Comparison of ENCODE assay signal across 15 cellular contexts in genomic region chrX:106220177-106220576, GRCh38. TPM values are rescaled to one million over a fixed set of nuclear protein-coding genes. Genes with fewer than 3 reads are reported as not detected.
DNase-seq lines count a peak whose midpoint lies in the region; ATAC-seq, FAIRE-seq and TF ChIP-seq lines count a peak whose summit lies in the region.
"Had no signal": no experiment of that assay in that cellular context is flagged by ENCODE, and none has a peak within 500 bp of the region (broad histone marks: within the 10 kb centered on the region; RNA-seq: fewer than 3 reads in every experiment).

No MANE protein-coding gene starts in this region.

- H3K18ac ChIP-seq in H9 (ENCODE audit: insufficient read length, low read depth, low read length): no peak overlapping the region

- no peak overlapping the region for H2BK15ac ChIP-seq in H9 (ENCODE audit: low read depth, low read length)

- POLR2A ChIA-PET in A549 (lab: Yijun Ruan, JAX): no interaction called here

- H3K14ac ChIP-seq in H9 (ENCODE audit: insufficient read depth, low read length): no peak overlapping the region

- CTCF ChIA-PET in A549 (lab: Yijun Ruan, JAX): no interaction called here

- H3K9me3 Mint-ChIP-seq in H9: peaks cover 32 to 72% of the 10 kb centered on the region in 2 experiments
- no peaks in the 10 kb centered on the region for H3K9me3 Mint-ChIP-seq in astrocyte (ENCODE audit: unreplicated experiment)
- H3K9me3 Mint-ChIP-seq: natural killer cell treated with Interleukin-12 subunit alpha and Interleukin-12 subunit beta and Interleukin-15 and Interleukin-18, amount 100 ng/mL, for 72 hours; stimulated activated naive CD8-positive, alpha-beta T cell treated with anti-CD3 and anti-CD28 coated beads, Interleukin-15, Interleukin-2, amounts not matched to agents 100 ng/mL and 50 ng/mL, for 24 hours had no signal

- H2BK120ac ChIP-seq in H9 (ENCODE audit: low read depth, low read length, poor library complexity, severe bottlenecking): no peak overlapping the region

- H4K91ac ChIP-seq in H9 (ENCODE audit: insufficient read length, low read depth, low read length): no peak overlapping the region

- H3K23ac ChIP-seq in H9 (ENCODE audit: insufficient read length, low read depth, low read length): no peak overlapping the region

- no peaks in the 10 kb centered on the region for H3K79me1 ChIP-seq in H9 (ENCODE audit: insufficient read depth, low read depth, low read length, poor library complexity, severe bottlenecking)

- H3K4me3 Mint-ChIP-seq in H9 (no peak overlapping the region), astrocyte (ENCODE audit: unreplicated experiment) (no peak overlapping the region)
- H3K4me3 Mint-ChIP-seq: activated naive CD8-positive, alpha-beta T cell; natural killer cell treated with Interleukin-12 subunit alpha and Interleukin-12 subunit beta and Interleukin-15 and Interleukin-18, amount 100 ng/mL, for 72 hours; stimulated activated naive CD8-positive, alpha-beta T cell treated with anti-CD3 and anti-CD28 coated beads, Interleukin-15, Interleukin-2, amounts not matched to agents 100 ng/mL and 50 ng/mL, for 24 hours had no signal

- TF ChIP-seq CTCF in A549 (IDR thresholded peaks at IDR 0.05) (peak; percentile 27; the same call in 2 of the 3 replicates), H9 (conservative IDR thresholded peaks at IDR 0.05) (peak; percentile 51), astrocyte (IDR thresholded peaks at IDR 0.05; ENCODE audit: insufficient read depth, low read depth, low read length) (peak; percentile 27)

- H3K56ac ChIP-seq in H9 (ENCODE audit: insufficient read length, low read depth, low read length): no peak overlapping the region

- H3K36me3 ChIP-seq in astrocyte (ENCODE audit: insufficient read depth, low read length): no peaks in the 10 kb centered on the region
- H3K36me3 ChIP-seq: BLaER1 treated with 17β-estradiol and CSF1 and Interleukin-3, amounts not matched to agents 10 nM and 100 nM had no signal

- DNase-seq in A549 (ENCODE audit: low read depth in 1 of 2, low spot score in 1 of 2): no peak
- no peak for DNase-seq in H9
- DNase-seq in astrocyte (ENCODE audit: low read depth): no peak
- peak; percentile 2 for DNase-seq in left kidney (ENCODE audit: low read depth, low spot score)
- DNase-seq in GM12892 (ENCODE audit: insufficient read length): no peak
- no peak for DNase-seq in mesenteric fat pad (ENCODE audit: low spot score)
- DNase-seq: activated CD4-positive, alpha-beta T cell treated with anti-CD3 and anti-CD28 coated beads, Interleukin-2, amount 50 U/mL, for 48 hours; NCI-H526 had no signal

- H3K4me1 ChIP-seq in A549: no peaks in the 10 kb centered on the region
- H3K4me1 ChIP-seq in H9 (ENCODE audit: insufficient read depth, low read length): no peaks in the 10 kb centered on the region
- H3K4me1 ChIP-seq in astrocyte (ENCODE audit: insufficient read depth, low read length): no peaks in the 10 kb centered on the region
- H3K4me1 ChIP-seq: BLaER1 treated with 17β-estradiol and CSF1 and Interleukin-3, amounts not matched to agents 10 nM and 100 nM had no signal

- H3K4me3 ChIP-seq in A549: no peak overlapping the region
- H3K4me3 ChIP-seq in astrocyte (ENCODE audit: insufficient read depth, low read depth, low read length): no peak overlapping the region
- H3K4me3 ChIP-seq: BLaER1 treated with 17β-estradiol and CSF1 and Interleukin-3, amounts not matched to agents 10 nM and 100 nM had no signal

- no peak overlapping the region for H4K8ac ChIP-seq in H9 (replicated peaks; ENCODE audit: insufficient read length, low read depth, low read length)

- no peak for TF ChIP-seq POLR2A in A549 (IDR thresholded peaks at IDR 0.05; ENCODE audit: low read length)
- no peak for TF ChIP-seq POLR2A in GM12892 (IDR thresholded peaks at IDR 0.05; ENCODE audit: low read depth, low read length)

- H2AK5ac ChIP-seq in H9 (ENCODE audit: insufficient read length, low read length): no peak overlapping the region

- FAIRE-seq in A549 (lab: Jason Lieb, UNC) (no peak), astrocyte (lab: Jason Lieb, UNC) (no peak), GM12892 (lab: Jason Lieb, UNC) (no peak)

- no peak overlapping the region for H3K9ac ChIP-seq in H9 (ENCODE audit: extremely low read depth, insufficient read length, low read length)
- H3K9ac ChIP-seq in astrocyte (ENCODE audit: low read length): no peak overlapping the region
- H3K9ac ChIP-seq: BLaER1 treated with 17β-estradiol and CSF1 and Interleukin-3, amounts not matched to agents 10 nM and 100 nM had no signal

- H3K79me2 ChIP-seq in H9 (ENCODE audit: insufficient read depth, low read length): no peaks in the 10 kb centered on the region
- H3K79me2 ChIP-seq in astrocyte (ENCODE audit: insufficient read depth, low read length): no peaks in the 10 kb centered on the region

- H3K27ac ChIP-seq in A549 (no peak overlapping the region), H9 (ENCODE audit: insufficient read length, low read depth, low read length) (no peak overlapping the region), astrocyte (ENCODE audit: low read depth, low read length) (no peak overlapping the region)
- H3K27ac ChIP-seq: BLaER1 treated with 17β-estradiol and CSF1 and Interleukin-3, amounts not matched to agents 10 nM and 100 nM had no signal

- no peak overlapping the region for H3K4ac ChIP-seq in H9 (ENCODE audit: low read depth, low read length)

- H4K20me1 ChIP-seq in H9 (ENCODE audit: control insufficient read depth, insufficient read depth, insufficient read length) (no peaks in the 10 kb centered on the region), astrocyte (ENCODE audit: insufficient read depth, low read length) (no peaks in the 10 kb centered on the region)
- H4K20me1 ChIP-seq: BLaER1 treated with 17β-estradiol and CSF1 and Interleukin-3, amounts not matched to agents 10 nM and 100 nM had no signal

- H2BK12ac ChIP-seq in H9 (ENCODE audit: insufficient read length, low read depth, low read length): no peak overlapping the region

- H2BK20ac ChIP-seq in H9 (ENCODE audit: low read depth, low read length, poor library complexity, severe bottlenecking): no peak overlapping the region

- TF ChIP-seq RAD21 in A549 (conservative IDR thresholded peaks at IDR 0.05 in 1 of 2, IDR thresholded peaks at IDR 0.05 in 1 of 2): no peak

- H3K9me3 ChIP-seq in A549: no peaks in the 10 kb centered on the region
- H3K9me3 ChIP-seq in H9 (ENCODE audit: control insufficient read depth, low read depth, low read length): peaks cover 17% of the 10 kb centered on the region
- no peaks in the 10 kb centered on the region for H3K9me3 ChIP-seq in astrocyte (ENCODE audit: insufficient read depth, low read depth, low read length)
- H3K9me3 ChIP-seq: BLaER1 treated with 17β-estradiol and CSF1 and Interleukin-3, amounts not matched to agents 10 nM and 100 nM had no signal

- H4K5ac ChIP-seq in H9 (ENCODE audit: insufficient read length, low read depth, low read length): no peak overlapping the region

- no peaks in the 10 kb centered on the region for H3K27me3 ChIP-seq in H9 (ENCODE audit: insufficient read depth, low read length)
- H3K27me3 ChIP-seq in astrocyte (ENCODE audit: insufficient read depth, low read length): no peaks in the 10 kb centered on the region

- H3T11ph ChIP-seq in H9 (ENCODE audit: low read length): no peak overlapping the region

- H3K27ac Mint-ChIP-seq in H9: no peak overlapping the region
- no peak overlapping the region for H3K27ac Mint-ChIP-seq in astrocyte (ENCODE audit: unreplicated experiment)
- H3K27ac Mint-ChIP-seq: activated naive CD8-positive, alpha-beta T cell; natural killer cell treated with Interleukin-12 subunit alpha and Interleukin-12 subunit beta and Interleukin-15 and Interleukin-18, amount 100 ng/mL, for 72 hours; stimulated activated naive CD8-positive, alpha-beta T cell treated with anti-CD3 and anti-CD28 coated beads, Interleukin-15, Interleukin-2, amounts not matched to agents 100 ng/mL and 50 ng/mL, for 24 hours had no signal

- H3K23me2 ChIP-seq in H9 (ENCODE audit: insufficient read length, low read depth, low read length, poor library complexity, severe bottlenecking): no peaks in the 10 kb centered on the region

- H3K36me3 Mint-ChIP-seq in H9 (ENCODE audit: insufficient read depth in 1 of 3, low read depth in 3 of 3): no peaks in the 10 kb centered on the region; a peak in 1 of 7 replicates
- no peaks in the 10 kb centered on the region for H3K36me3 Mint-ChIP-seq in astrocyte (ENCODE audit: low read depth, unreplicated experiment)
- H3K36me3 Mint-ChIP-seq: activated naive CD8-positive, alpha-beta T cell; natural killer cell treated with Interleukin-12 subunit alpha and Interleukin-12 subunit beta and Interleukin-15 and Interleukin-18, amount 100 ng/mL, for 72 hours had no signal

- TF ChIP-seq EP300 in A549 (IDR thresholded peaks at IDR 0.05): no peak

- WGBS in A549 (ENCODE audit: missing lambda C conversion rate): 7% methylated on average over 2 of the region's 2 CpGs
- no CpG with 5 or more reads among the region's 2 CpGs for WGBS in H9 (ENCODE audit: extremely low coverage, insufficient read length, low lambda C conversion rate)

- ATAC-seq in A549 (no peak), GM19452 (IDR thresholded peaks at IDR 0.05; ENCODE audit: unreplicated experiment) (no peak), GM18873 (IDR thresholded peaks at IDR 0.05; ENCODE audit: low FRiP score, unreplicated experiment) (no peak)
- ATAC-seq: natural killer cell treated with Interleukin-12 subunit alpha and Interleukin-12 subunit beta and Interleukin-15 and Interleukin-18, amount 100 ng/mL, for 72 hours had no signal

- H2AFZ ChIP-seq in H9 (ENCODE audit: low read length): no peak overlapping the region
- no peak overlapping the region for H2AFZ ChIP-seq in astrocyte (ENCODE audit: low read depth, low read length)

- H3K4me2 ChIP-seq in A549 (no peak overlapping the region), H9 (ENCODE audit: insufficient read depth, insufficient read length, low read length) (no peak overlapping the region), astrocyte (ENCODE audit: low read length) (no peak overlapping the region)
- H3K4me2 ChIP-seq: BLaER1 treated with 17β-estradiol and CSF1 and Interleukin-3, amounts not matched to agents 10 nM and 100 nM had no signal

- H3K27me3 Mint-ChIP-seq in H9 (ENCODE audit: low read depth) (no peaks in the 10 kb centered on the region), astrocyte (ENCODE audit: low read depth, unreplicated experiment) (no peaks in the 10 kb centered on the region)
- H3K27me3 Mint-ChIP-seq: activated naive CD8-positive, alpha-beta T cell; stimulated activated naive CD8-positive, alpha-beta T cell treated with anti-CD3 and anti-CD28 coated beads, Interleukin-15, Interleukin-2, amounts not matched to agents 100 ng/mL and 50 ng/mL, for 24 hours had no signal

- no peaks in the 10 kb centered on the region for H3K4me1 Mint-ChIP-seq in H9
- no peaks in the 10 kb centered on the region for H3K4me1 Mint-ChIP-seq in astrocyte (ENCODE audit: low read depth, unreplicated experiment)

- no peak overlapping the region for H2BK5ac ChIP-seq in H9 (ENCODE audit: insufficient read length, low read length)

RNA-seq across cellular contexts. Expression of gene PWWP3B, which starts 52.1 kb away (rescaled TPM):
- polyA plus RNA-seq in A549 (2011; rRNA removed) (not detected in 2 replicates), A549 (2017; fragmentation: RNase III; extraction: RNeasy Plus Mini Kit Qiagen cat#74134 plus additional on column Dnase treatment) (not detected in 3 replicates)
- polyA plus RNA-seq in A549 (2012; cell fraction: cytosol; rRNA removed): not detected in 2 replicates
- polyA plus RNA-seq in A549 (2012; cell fraction: nucleus; rRNA removed): not detected in 2 replicates
- polyA minus RNA-seq in A549 (2011; rRNA and poly(A)+ RNA removed): not detected in 2 replicates
- total RNA-seq in H9 (2021) (0.13 and 0.26 TPM in 2 replicates), astrocyte (3.1 and 3.3 TPM in 2 replicates), mesenteric fat pad (0.48 TPM)
- not detected for polyA plus RNA-seq in GM12892 (2012; ENCODE audit: missing spikeins)
- total RNA-seq: M059J; natural killer cell treated with Interleukin-12 subunit alpha and Interleukin-12 subunit beta and Interleukin-15 and Interleukin-18, amount 100 ng/mL, for 72 hours had no signal
